ENCODE assay signal across 1 cellular context in genomic region chr10:19832624-19833507, GRCh38.
TF ChIP-seq lines count a peak whose summit lies in the region.

No MANE protein-coding gene starts in this region.

TF ChIP-seq in H1, 55 proteins besides CTCF, POLR2A, EP300 and RAD21:
- 0 out of 2 replicates have a peak, but pooled peaks have one; percentile 43 for TF ChIP-seq YY1 (IDR thresholded peaks at IDR 0.05; ENCODE audit: low read depth, low read length)
- TF ChIP-seq TEAD4 (IDR thresholded peaks at IDR 0.05; ENCODE audit: low read depth, low read length), result peak; percentile 72
- no peak for TF ChIP-seq CBX5 (IDR thresholded peaks at IDR 0.05; ENCODE audit: low read depth, low read length)
